9 cellular contexts compared by ENCODE assay signal in genomic region chr3:42780892-42781700, GRCh38. TPM values are rescaled to one million over a fixed set of nuclear protein-coding genes. Genes with fewer than 3 reads are reported as not detected.
DNase-seq lines count a peak whose midpoint lies in the region; ATAC-seq and TF ChIP-seq lines count a peak whose summit lies in the region.
"Had no signal": no experiment of that assay in that cellular context is flagged by ENCODE, and none has a peak within 500 bp of the region (broad histone marks: within the 10 kb centered on the region; RNA-seq: fewer than 3 reads in every experiment).

No MANE protein-coding gene starts in this region.

- H3K4me2 ChIP-seq in neural progenitor cell = no peak overlapping the region

- no peaks in the 10 kb centered on the region for H3K27me3 ChIP-seq in neural progenitor cell
- H3K27me3 ChIP-seq in MG63 = no peaks in the 10 kb centered on the region

- H3K9me3 Mint-ChIP-seq in neural progenitor cell = no peaks in the 10 kb centered on the region
- H3K9me3 Mint-ChIP-seq: dendritic cell treated with granulocyte-macrophage colony-stimulating factor and Interleukin-4, amounts not matched to agents 40 ng/mL and 50 ng/mL, for 4 days had no signal

- peaks cover 7% of the 10 kb centered on the region for H4K20me1 ChIP-seq in neural progenitor cell (ENCODE audit: low read depth)

- peak; percentile 68 for ATAC-seq in GM21737 (IDR thresholded peaks at IDR 0.05; ENCODE audit: unreplicated experiment)

- H3K4me3 ChIP-seq in neural progenitor cell (no peak overlapping the region), MG63 (no peak overlapping the region)

- H3K27ac Mint-ChIP-seq in neural progenitor cell = no peak overlapping the region
- H3K27ac Mint-ChIP-seq: dendritic cell treated with granulocyte-macrophage colony-stimulating factor and Interleukin-4, amounts not matched to agents 40 ng/mL and 50 ng/mL, for 4 days had no signal

- H3K36me3 ChIP-seq in neural progenitor cell (peaks cover 13% of the 10 kb centered on the region), MG63 (no peaks in the 10 kb centered on the region; the same call in 1 of the 2 replicates)

- no peaks in the 10 kb centered on the region for H3K27me3 Mint-ChIP-seq in neural progenitor cell (ENCODE audit: insufficient read depth, low read depth)
- H3K27me3 Mint-ChIP-seq: dendritic cell treated with granulocyte-macrophage colony-stimulating factor and Interleukin-4, amounts not matched to agents 40 ng/mL and 50 ng/mL, for 4 days had no signal

- H3K4me3 Mint-ChIP-seq in neural progenitor cell = no peak overlapping the region
- H3K4me3 Mint-ChIP-seq: dendritic cell treated with granulocyte-macrophage colony-stimulating factor and Interleukin-4, amounts not matched to agents 40 ng/mL and 50 ng/mL, for 4 days had no signal

- peak overlapping the region; percentile 35 for H3K27ac ChIP-seq in neural progenitor cell

- peak; percentile 78 for TF ChIP-seq CTCF in neural progenitor cell (IDR thresholded peaks at IDR 0.05)

- peaks cover 3% of the 10 kb centered on the region for H3K79me2 ChIP-seq in neural progenitor cell (ENCODE audit: low read depth)

- H3F3A ChIP-seq in neural progenitor cell (ENCODE audit: low read depth) = peaks cover 21% of the 10 kb centered on the region

- H3K4me1 ChIP-seq in neural progenitor cell = no peaks in the 10 kb centered on the region

- peaks cover 8% of the 10 kb centered on the region for H3K36me3 Mint-ChIP-seq in neural progenitor cell

- peak; percentile 37 for DNase-seq in NCI-H1436 (lab: John Stamatoyannopoulos, UW)
- no peak for DNase-seq in NCI-H1436 treated with DMSO at 0.1 percent for 48 hours (lab: John Stamatoyannopoulos, UW)
- DNase-seq in NCI-H128 (lab: John Stamatoyannopoulos, UW; ENCODE audit: unreplicated experiment) = peak; percentile 51
- peak in 3 of 5 donors; percentile 24 to 68 (median 36) for DNase-seq in T-helper 1 cell
- DNase-seq in fibroblast of peridontal ligament (ENCODE audit: extremely low read depth) = peak; percentile 93
- DNase-seq in neural progenitor cell (ENCODE audit: low spot score) = peak; percentile 78
- no peak for DNase-seq in MG63

- no peaks in the 10 kb centered on the region for H3K9me3 ChIP-seq in neural progenitor cell (ENCODE audit: low read depth)
- H3K9me3 ChIP-seq in MG63 = no peaks in the 10 kb centered on the region

- H3K9ac ChIP-seq in neural progenitor cell = no peak overlapping the region

- no peak overlapping the region for H2AFZ ChIP-seq in neural progenitor cell (replicated peaks)

- no peaks in the 10 kb centered on the region for H3K4me1 Mint-ChIP-seq in neural progenitor cell

RNA-seq across cellular contexts. Expression of gene CCDC13, which starts 8.0 kb away (rescaled TPM):
- total RNA-seq in neural progenitor cell (ENCODE audit: low replicate concordance) = 1.1 TPM in 1 of 2 replicates, not detected in the other
- 0.59 and 10.2 TPM in 2 replicates for total RNA-seq in MG63 (2014; rRNA removed; shearing (Covaris generic); ENCODE audit: low replicate concordance)

RNA-seq across cellular contexts. Expression of gene HIGD1A, which starts 23.2 kb away (rescaled TPM):
- total RNA-seq in neural progenitor cell (ENCODE audit: low replicate concordance) = 110 and 181 TPM in 2 replicates
- 93.8 and 116 TPM in 2 replicates for total RNA-seq in MG63 (2014; rRNA removed; shearing (Covaris generic); ENCODE audit: low replicate concordance)

RNA-seq across cellular contexts. Expression of gene ACKR2, which starts 28.1 kb away (rescaled TPM):
- total RNA-seq in neural progenitor cell (ENCODE audit: low replicate concordance) = not detected in 2 replicates
- total RNA-seq in MG63 (2014; rRNA removed; shearing (Covaris generic); ENCODE audit: low replicate concordance) = not detected in 2 replicates

Comparison
In these comparisons a context has a peak if more than half of its experiments do, and no peak if none do; other contexts are left out.
1. DNase-seq: peak in NCI-H1436 (single experiment), NCI-H128 (single experiment), T-helper 1 cell (3 of 5), fibroblast of peridontal ligament (single experiment) and neural progenitor cell (single experiment); none in NCI-H1436 treated with DMSO at 0.1 percent for 48 hours (single experiment) and MG63 (single experiment).